In genomic region chr10:76885815-76886214, GRCh38 we compare ENCODE assay signal across 19 cellular contexts.
A peak's percentile ranks its signal among the peaks of the same experiment; 100 is the strongest.
DNase-seq lines count a peak whose midpoint lies in the region; ATAC-seq, FAIRE-seq and TF ChIP-seq lines count a peak whose summit lies in the region.
"Had no signal": no experiment of that assay in that cellular context is flagged by ENCODE, and none has a peak within 500 bp of the region (broad histone marks: within the 10 kb centered on the region; RNA-seq: fewer than 3 reads in every experiment).

No MANE protein-coding gene starts in this region.

- H2BK120ac ChIP-seq in neuronal stem cell (ENCODE audit: low read depth, low read length) = no peak overlapping the region

- H2AFZ ChIP-seq in neuronal stem cell (ENCODE audit: low read length) = no peak overlapping the region

- H3K4me3 ChIP-seq in neuronal stem cell (ENCODE audit: low read length in 2 of 2) (no peak overlapping the region), left lung (no peak overlapping the region)
- H3K4me3 ChIP-seq: dorsolateral prefrontal cortex, upper lobe of left lung had no signal

- H3K4ac ChIP-seq in neuronal stem cell (ENCODE audit: low read length) = no peak overlapping the region

- H3K4me1 ChIP-seq in neuronal stem cell (ENCODE audit: control insufficient read depth in 2 of 2, insufficient read depth in 1 of 2, low read depth in 1 of 2, low read length in 2 of 2) = peaks cover 0 to 7% of the 10 kb centered on the region in 2 donors
- peaks cover 0 to 9% of the 10 kb centered on the region in 2 donors for H3K4me1 ChIP-seq in left lung
- H3K4me1 ChIP-seq: upper lobe of left lung had no signal

- H2AK5ac ChIP-seq in neuronal stem cell (ENCODE audit: low read depth, low read length) = no peak overlapping the region

- no peak overlapping the region for H3K4me3 Mint-ChIP-seq in natural killer cell treated with Interleukin-12 subunit alpha and Interleukin-12 subunit beta and Interleukin-15 and Interleukin-18, amount 100 ng/mL, for 72 hours
- H3K4me3 Mint-ChIP-seq: activated CD4-positive, alpha-beta memory T cell treated with anti-CD3 and anti-CD28 coated beads for 36 hours; activated T-cell treated with anti-CD3 and anti-CD28 coated beads, Interleukin-2, amount 50 U/mL, for 4 hours; CD14-positive monocyte; stimulated activated naive B cell treated with anti-CD40 and anti-IgM and Interleukin-4, amounts not matched to agents 10 μg/mL and 1 μg/mL and 100 μg/mL, for 72 hours had no signal

- no peak overlapping the region for H3K27ac Mint-ChIP-seq in natural killer cell treated with Interleukin-12 subunit alpha and Interleukin-12 subunit beta and Interleukin-15 and Interleukin-18, amount 100 ng/mL, for 72 hours
- H3K27ac Mint-ChIP-seq: activated CD4-positive, alpha-beta memory T cell treated with anti-CD3 and anti-CD28 coated beads for 36 hours; CD14-positive monocyte; stimulated activated naive B cell treated with anti-CD40 and anti-IgM and Interleukin-4, amounts not matched to agents 10 μg/mL and 1 μg/mL and 100 μg/mL, for 72 hours had no signal

- H3K36me3 ChIP-seq in neuronal stem cell (replicated peaks in 1 of 2; ENCODE audit: control insufficient read depth in 2 of 2, insufficient read depth in 2 of 2, low read length in 2 of 2) (no peaks in the 10 kb centered on the region), left lung (no peaks in the 10 kb centered on the region)
- H3K36me3 ChIP-seq: upper lobe of left lung had no signal

- no peak overlapping the region for H3K4me2 ChIP-seq in neuronal stem cell (ENCODE audit: insufficient read depth, low read length, poor library complexity, severe bottlenecking)

- no peaks in the 10 kb centered on the region for H3K9me3 Mint-ChIP-seq in natural killer cell treated with Interleukin-12 subunit alpha and Interleukin-12 subunit beta and Interleukin-15 and Interleukin-18, amount 100 ng/mL, for 72 hours
- H3K9me3 Mint-ChIP-seq: activated CD4-positive, alpha-beta memory T cell treated with anti-CD3 and anti-CD28 coated beads for 36 hours; activated T-cell treated with anti-CD3 and anti-CD28 coated beads, Interleukin-2, amount 50 U/mL, for 4 hours had no signal

- H3K23ac ChIP-seq in neuronal stem cell (ENCODE audit: low read depth, low read length, poor library complexity) = no peak overlapping the region

- WGBS in neuronal stem cell (ENCODE audit: extremely low coverage in 2 of 2, insufficient read length in 2 of 2, insufficient replicate concordance in 1 of 2), 2 donors = no CpG with 5 or more reads among the region's 4 CpGs

- TF ChIP-seq CTCF in left lung (IDR thresholded peaks at IDR 0.05) = no peak

- ATAC-seq in left lung = no peak
- no peak for ATAC-seq in natural killer cell treated with Interleukin-12 subunit alpha and Interleukin-12 subunit beta and Interleukin-15 and Interleukin-18, amount 100 ng/mL, for 72 hours
- ATAC-seq: activated T-cell treated with anti-CD3 and anti-CD28 coated beads, Interleukin-2, amount 50 U/mL, for 4 hours; Panc1; stimulated activated naive B cell treated with anti-CD40 and anti-IgM and Interleukin-4, amounts not matched to agents 10 μg/mL and 1 μg/mL and 100 μg/mL, for 72 hours had no signal

- no peak overlapping the region for H2BK15ac ChIP-seq in neuronal stem cell (ENCODE audit: low read length)

- no peak overlapping the region for H3K9ac ChIP-seq in neuronal stem cell (ENCODE audit: low read depth, low read length, poor library complexity)

- peaks cover 12 to 19% of the 10 kb centered on the region in 2 donors for H3K4me1 Mint-ChIP-seq in natural killer cell treated with Interleukin-12 subunit alpha and Interleukin-12 subunit beta and Interleukin-15 and Interleukin-18, amount 100 ng/mL, for 72 hours (ENCODE audit: low read depth in 2 of 2)

- no peaks in the 10 kb centered on the region for H3K27me3 ChIP-seq in neuronal stem cell (ENCODE audit: control insufficient read depth in 3 of 3, insufficient read depth in 3 of 3, low read depth in 1 of 3, low read length in 3 of 3)
- H3K27me3 ChIP-seq in left lung = no peaks in the 10 kb centered on the region
- H3K27me3 ChIP-seq: dorsolateral prefrontal cortex, upper lobe of left lung had no signal

- FAIRE-seq in GM12892 (lab: Jason Lieb, UNC) = peak; percentile 48
- FAIRE-seq: kidney had no signal

- no peak overlapping the region for H2BK12ac ChIP-seq in neuronal stem cell (ENCODE audit: low read length)

- H3K14ac ChIP-seq in neuronal stem cell (ENCODE audit: low read length) = no peak overlapping the region

- H3K36me3 Mint-ChIP-seq in natural killer cell treated with Interleukin-12 subunit alpha and Interleukin-12 subunit beta and Interleukin-15 and Interleukin-18, amount 100 ng/mL, for 72 hours = no peaks in the 10 kb centered on the region
- H3K36me3 Mint-ChIP-seq: activated CD4-positive, alpha-beta memory T cell treated with anti-CD3 and anti-CD28 coated beads for 36 hours; stimulated activated naive B cell treated with anti-CD40 and anti-IgM and Interleukin-4, amounts not matched to agents 10 μg/mL and 1 μg/mL and 100 μg/mL, for 72 hours had no signal

- no peak overlapping the region for H3K18ac ChIP-seq in neuronal stem cell (ENCODE audit: low read length)

- no peak overlapping the region for H2BK5ac ChIP-seq in neuronal stem cell (ENCODE audit: low read length)

- no peak overlapping the region for H4K8ac ChIP-seq in neuronal stem cell (ENCODE audit: low read depth, low read length)

- no peaks in the 10 kb centered on the region for H3K79me1 ChIP-seq in neuronal stem cell (ENCODE audit: low read depth, low read length)

- DNase-seq in GM12892 (ENCODE audit: insufficient read length) (no peak), NCI-H1092 treated with DMSO at 0.1 percent for 48 hours (lab: John Stamatoyannopoulos, UW) (peak; percentile 20), fibroblast of peridontal ligament (ENCODE audit: extremely low read depth) (peak; percentile 14), neuronal stem cell (ENCODE audit: low spot score) (peak; percentile 14), left lung (no peak), NAMALWA (ENCODE audit: low spot score) (no peak), NCI-H1105 treated with DMSO at 0.1 percent for 48 hours (lab: John Stamatoyannopoulos, UW) (no peak)
- DNase-seq in natural killer cell treated with Interleukin-12 subunit alpha and Interleukin-12 subunit beta and Interleukin-15 and Interleukin-18, amount 100 ng/mL, for 72 hours (ENCODE audit: low spot score) = no peak
- DNase-seq: activated CD4-positive, alpha-beta memory T cell treated with anti-CD3 and anti-CD28 coated beads for 36 hours; activated T-cell treated with anti-CD3 and anti-CD28 coated beads, Interleukin-2, amount 50 U/mL, for 4 hours; erythroblast; kidney; NCI-H1417 treated with DMSO at 0.1 percent for 48 hours; NCI-H524; stimulated activated naive B cell treated with anti-CD40 and anti-IgM and Interleukin-4, amounts not matched to agents 10 μg/mL and 1 μg/mL and 100 μg/mL, for 72 hours; upper lobe of left lung had no signal

- H3K9me3 ChIP-seq in neuronal stem cell (replicated peaks in 1 of 2; ENCODE audit: control insufficient read depth in 2 of 2, insufficient read depth in 1 of 2, low read depth in 1 of 2, low read length in 2 of 2) (no peaks in the 10 kb centered on the region), left lung (no peaks in the 10 kb centered on the region)
- H3K9me3 ChIP-seq: upper lobe of left lung had no signal

- no peak for TF ChIP-seq POLR2A in GM12892 (IDR thresholded peaks at IDR 0.05; ENCODE audit: low read depth, low read length)

- H3K27ac ChIP-seq in neuronal stem cell (replicated peaks; ENCODE audit: low read length) (no peak overlapping the region), left lung (no peak overlapping the region)
- H3K27ac ChIP-seq: dorsolateral prefrontal cortex, upper lobe of left lung had no signal

- peaks cover 0 to 6% of the 10 kb centered on the region in 2 donors for H3K27me3 Mint-ChIP-seq in natural killer cell treated with Interleukin-12 subunit alpha and Interleukin-12 subunit beta and Interleukin-15 and Interleukin-18, amount 100 ng/mL, for 72 hours
- H3K27me3 Mint-ChIP-seq: activated CD4-positive, alpha-beta memory T cell treated with anti-CD3 and anti-CD28 coated beads for 36 hours; stimulated activated naive B cell treated with anti-CD40 and anti-IgM and Interleukin-4, amounts not matched to agents 10 μg/mL and 1 μg/mL and 100 μg/mL, for 72 hours had no signal

- intact Hi-C loops in left lung (cut with DNase I) = no loop called here

- no peak overlapping the region for H4K91ac ChIP-seq in neuronal stem cell (ENCODE audit: low read depth, low read length, poor library complexity)

Comparison
In these comparisons a context has a peak if more than half of its experiments do, and no peak if none do; other contexts are left out.
1. DNase-seq: peak in NCI-H1092 treated with DMSO at 0.1 percent for 48 hours (single experiment), fibroblast of peridontal ligament (single experiment) and neuronal stem cell (single experiment); none in GM12892 (single experiment), left lung (0 of 2), NAMALWA (single experiment), natural killer cell treated with Interleukin-12 subunit alpha and Interleukin-12 subunit beta and Interleukin-15 and Interleukin-18, amount 100 ng/mL, for 72 hours (single experiment) and NCI-H1105 treated with DMSO at 0.1 percent for 48 hours (single experiment).